ENCODE assay signal across 10 cellular contexts in the genomic region with DNA sequence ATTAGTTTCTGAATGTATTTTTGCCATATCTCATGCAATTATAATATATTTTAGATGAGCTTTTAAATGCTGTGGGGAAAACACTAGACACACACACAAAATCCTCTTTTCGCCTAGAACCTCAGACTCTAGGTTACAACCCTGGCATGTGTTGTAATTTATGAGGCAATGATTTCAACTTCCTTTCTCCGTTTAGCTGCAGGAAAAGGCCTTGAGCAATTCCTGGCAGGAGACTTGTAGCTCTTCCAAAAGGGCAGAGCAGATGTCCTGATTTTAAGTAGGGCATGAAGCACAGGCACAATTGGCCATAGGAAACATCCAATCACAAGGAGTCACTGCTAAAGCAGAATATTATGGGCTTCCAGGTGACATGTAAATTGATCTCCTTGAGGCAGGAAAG.
A peak's percentile ranks its signal among the peaks of the same experiment; 100 is the strongest.
DNase-seq lines count a peak whose midpoint lies in the region; ATAC-seq and TF ChIP-seq lines count a peak whose summit lies in the region.
"Had no signal": no experiment of that assay in that cellular context is flagged by ENCODE, and none has a peak within 500 bp of the region (broad histone marks: within the 10 kb centered on the region; RNA-seq: fewer than 3 reads in every experiment).

No MANE protein-coding gene starts in this region.

- peak; percentile 25 for DNase-seq in COLO829 (ENCODE audit: low spot score)
- DNase-seq in NCI-H2171 treated with DMSO at 0.1 percent for 48 hours (lab: John Stamatoyannopoulos, UW) = peak; percentile 85
- DNase-seq in epidermal melanocyte (ENCODE audit: insufficient read length, low spot score) = peak; percentile 41
- no peak for DNase-seq in activated T-cell treated with anti-CD3 and anti-CD28 coated beads, Interleukin-2, amount 50 U/mL, for 1 hour
- DNase-seq in GM19240 (ENCODE audit: insufficient read length, low spot score) = no peak
- no peak for DNase-seq in activated CD4-positive, alpha-beta T cell treated with anti-CD3 and anti-CD28 coated beads for 36 hours

- peaks cover 57 to 63% of the 10 kb centered on the region in 2 experiments for H3K4me1 ChIP-seq in neutrophil (ENCODE audit: control insufficient read depth in 1 of 2, insufficient read depth in 1 of 2, low read depth in 1 of 2, low read length in 1 of 2)

- H3K36me3 ChIP-seq in neutrophil = no peaks in the 10 kb centered on the region

- no peak for TF ChIP-seq CTCF in neutrophil (IDR thresholded peaks at IDR 0.05)

- no peak overlapping the region for H3K27ac Mint-ChIP-seq in activated CD4-positive, alpha-beta T cell treated with anti-CD3 and anti-CD28 coated beads for 36 hours
- H3K27ac Mint-ChIP-seq: dendritic cell treated with granulocyte-macrophage colony-stimulating factor and Interleukin-4, amounts not matched to agents 40 ng/mL and 50 ng/mL, for 4 days; T-helper 1 cell treated with Interleukin-12 subunit alpha and Interleukin-12 subunit beta and Interleukin-4 antibody, amounts not matched to agents 30 μg/mL and 1 μg/mL, for 36 hours had no signal

- no peaks in the 10 kb centered on the region for H3K9me3 ChIP-seq in neutrophil

- no peaks in the 10 kb centered on the region for H3K4me1 Mint-ChIP-seq in activated CD4-positive, alpha-beta T cell treated with anti-CD3 and anti-CD28 coated beads for 36 hours

- POLR2A ChIA-PET in activated CD4-positive, alpha-beta T cell treated with anti-CD3 and anti-CD28 coated beads for 36 hours (lab: Charles Lee) = no interaction called here

- ATAC-seq in GM21381 (IDR thresholded peaks at IDR 0.05; ENCODE audit: unreplicated experiment) = no peak
- no peak for ATAC-seq in activated CD4-positive, alpha-beta T cell treated with anti-CD3 and anti-CD28 coated beads for 36 hours

- H3K36me3 Mint-ChIP-seq in activated CD4-positive, alpha-beta T cell treated with anti-CD3 and anti-CD28 coated beads for 36 hours (ENCODE audit: low read depth) = no peaks in the 10 kb centered on the region

- H3K27me3 ChIP-seq in neutrophil = no peaks in the 10 kb centered on the region

- intact Hi-C loops in activated CD4-positive, alpha-beta T cell treated with anti-CD3 and anti-CD28 coated beads for 36 hours (cut with DNase I, micrococcal nuclease) = no loop called here

- H3K9me3 Mint-ChIP-seq in activated CD4-positive, alpha-beta T cell treated with anti-CD3 and anti-CD28 coated beads for 36 hours (ENCODE audit: low read depth) = no peaks in the 10 kb centered on the region
- H3K9me3 Mint-ChIP-seq: dendritic cell treated with granulocyte-macrophage colony-stimulating factor and Interleukin-4, amounts not matched to agents 40 ng/mL and 50 ng/mL, for 4 days; T-helper 1 cell treated with Interleukin-12 subunit alpha and Interleukin-12 subunit beta and Interleukin-4 antibody, amounts not matched to agents 30 μg/mL and 1 μg/mL, for 36 hours had no signal

- H3K27ac ChIP-seq in neutrophil = peak overlapping the region; percentile 83

- CTCF ChIA-PET in activated CD4-positive, alpha-beta T cell treated with anti-CD3 and anti-CD28 coated beads for 36 hours (lab: Charles Lee) = interaction anchor here (0.6 kb wide), 1 partner anchor 354 kb away, joined by 3 read pairs; no protein-coding TSS in a partner anchor

- H3K4me3 ChIP-seq in neutrophil (ENCODE audit: low read depth in 1 of 2, low read length in 1 of 2) = peak overlapping the region; percentile 51 to 52

- peaks cover 1% of the 10 kb centered on the region for H3K27me3 Mint-ChIP-seq in activated CD4-positive, alpha-beta T cell treated with anti-CD3 and anti-CD28 coated beads for 36 hours
- H3K27me3 Mint-ChIP-seq: dendritic cell treated with granulocyte-macrophage colony-stimulating factor and Interleukin-4, amounts not matched to agents 40 ng/mL and 50 ng/mL, for 4 days had no signal

- no peak overlapping the region for H3K4me3 Mint-ChIP-seq in activated CD4-positive, alpha-beta T cell treated with anti-CD3 and anti-CD28 coated beads for 36 hours
- H3K4me3 Mint-ChIP-seq: dendritic cell treated with granulocyte-macrophage colony-stimulating factor and Interleukin-4, amounts not matched to agents 40 ng/mL and 50 ng/mL, for 4 days; T-helper 1 cell treated with Interleukin-12 subunit alpha and Interleukin-12 subunit beta and Interleukin-4 antibody, amounts not matched to agents 30 μg/mL and 1 μg/mL, for 36 hours had no signal

Comparison
In these comparisons a context has a peak if more than half of its experiments do, and no peak if none do; other contexts are left out.
1. DNase-seq: peak in COLO829 (single experiment), NCI-H2171 treated with DMSO at 0.1 percent for 48 hours (single experiment) and epidermal melanocyte (single experiment); none in activated T-cell treated with anti-CD3 and anti-CD28 coated beads, Interleukin-2, amount 50 U/mL, for 1 hour (single experiment), GM19240 (single experiment) and activated CD4-positive, alpha-beta T cell treated with anti-CD3 and anti-CD28 coated beads for 36 hours (single experiment).